In genomic region chr20:44309763-44310663, GRCh38 we compare ENCODE assay signal across 9 cellular contexts. TPM values are rescaled to one million over a fixed set of nuclear protein-coding genes. Genes with fewer than 3 reads are reported as not detected.
DNase-seq lines count a peak whose midpoint lies in the region; ATAC-seq and TF ChIP-seq lines count a peak whose summit lies in the region.
"Had no signal": no experiment of that assay in that cellular context is flagged by ENCODE, and none has a peak within 500 bp of the region (broad histone marks: within the 10 kb centered on the region; RNA-seq: fewer than 3 reads in every experiment).

No MANE protein-coding gene starts in this region.

- peak overlapping the region; percentile 70 for H3K4me2 ChIP-seq in SU-DHL-6 (ENCODE audit: low read depth, low read length, poor library complexity, severe bottlenecking)

- H3K9me2 ChIP-seq in SU-DHL-6 (replicated peaks; ENCODE audit: insufficient read depth, low read length) = no peaks in the 10 kb centered on the region

- H3K79me2 ChIP-seq in SU-DHL-6 (ENCODE audit: insufficient read depth, low read length) = peaks cover 15% of the 10 kb centered on the region; the same call in 1 of the 2 replicates

- no peak overlapping the region for H3K27ac ChIP-seq in SU-DHL-6 (ENCODE audit: low read depth, low read length)

- H3K36me3 ChIP-seq in H7 (replicated peaks; ENCODE audit: control insufficient read depth, insufficient read depth, low read length) (no peaks in the 10 kb centered on the region), SU-DHL-6 (ENCODE audit: low read length) (no peaks in the 10 kb centered on the region)

- H3F3A ChIP-seq in SU-DHL-6 (ENCODE audit: insufficient read depth) = no peaks in the 10 kb centered on the region

- peak overlapping the region; percentile 73 for H2AFZ ChIP-seq in SU-DHL-6 (ENCODE audit: low read depth, low read length, severe bottlenecking)

- DNase-seq in AML-193 (lab: John Stamatoyannopoulos, UW) (peak; percentile 43 to 45), H7 (peak; percentile 63), myocyte (ENCODE audit: low read depth) (peak; percentile 44)
- no peak for DNase-seq in stimulated activated naive CD4-positive, alpha-beta T cell treated with Interleukin-2 at 50 U/mL for 16 hours (lab: John Stamatoyannopoulos, UW)
- no peak for DNase-seq in activated CD4-positive, alpha-beta T cell treated with anti-CD3 and anti-CD28 coated beads, Interleukin-2, amount 50 U/mL, for 1 hour

- peak overlapping the region; percentile 82 for H3K9ac ChIP-seq in SU-DHL-6 (ENCODE audit: low read length)

- H4K20me1 ChIP-seq in SU-DHL-6 (ENCODE audit: low read depth, low read length) = no peaks in the 10 kb centered on the region

- TF ChIP-seq CTCF in SU-DHL-6 (IDR thresholded peaks at IDR 0.05; ENCODE audit: insufficient read depth, low read length, poor library complexity, severe bottlenecking) = no peak

- H3K27me3 ChIP-seq in H7 (ENCODE audit: control insufficient read depth, insufficient read depth, low read length) (peaks cover 9% of the 10 kb centered on the region), SU-DHL-6 (ENCODE audit: low read length) (no peaks in the 10 kb centered on the region)

- H3K4me3 ChIP-seq in H7 (ENCODE audit: insufficient read depth, low read depth, low read length) (peak overlapping the region; percentile 98), SU-DHL-6 (ENCODE audit: insufficient read depth, low read length, poor library complexity, severe bottlenecking) (peak overlapping the region; percentile 78)

- no peaks in the 10 kb centered on the region for H3K9me3 ChIP-seq in SU-DHL-6 (ENCODE audit: insufficient read depth, low read length)

- ATAC-seq in esophagus mucosa = peak; percentile 4
- ATAC-seq in GM18861 (IDR thresholded peaks at IDR 0.05; ENCODE audit: unreplicated experiment) = no peak

RNA-seq across cellular contexts. Expression of gene FITM2, which starts 1.0 kb away (rescaled TPM):
- total RNA-seq in H7 (2014; rRNA removed; shearing (Covaris generic)) = 1.2 and 1.6 TPM in 2 replicates
- total RNA-seq in esophagus mucosa (3.8 TPM), myocyte (10.8 and 12.0 TPM in 2 replicates)
- 9.7 TPM for polyA plus RNA-seq in myocyte (2012)

RNA-seq across cellular contexts. Expression of gene R3HDML, which starts 26.8 kb away (rescaled TPM):
- 0.07 TPM in 1 of 2 replicates, not detected in the other for total RNA-seq in H7 (2014; rRNA removed; shearing (Covaris generic))
- not detected for total RNA-seq in esophagus mucosa
- not detected in 2 replicates for total RNA-seq in myocyte
- polyA plus RNA-seq in myocyte (2012) = not detected
- total RNA-seq: HT1080 had no signal

RNA-seq across cellular contexts. Expression of gene HNF4A, which starts 45.5 kb away (rescaled TPM):
- 3.7 and 11.4 TPM in 2 replicates for total RNA-seq in H7 (2014; rRNA removed; shearing (Covaris generic))
- total RNA-seq in esophagus mucosa (not detected), myocyte (not detected in 2 replicates)
- polyA plus RNA-seq in myocyte (2012) = not detected

Comparison
In these comparisons a context has a peak if more than half of its experiments do, and no peak if none do; other contexts are left out.
1. DNase-seq: peak in AML-193 (2 of 2), H7 (single experiment) and myocyte (single experiment); none in stimulated activated naive CD4-positive, alpha-beta T cell treated with Interleukin-2 at 50 U/mL for 16 hours (single experiment) and activated CD4-positive, alpha-beta T cell treated with anti-CD3 and anti-CD28 coated beads, Interleukin-2, amount 50 U/mL, for 1 hour (single experiment).